Comparison of ENCODE assay signal across 9 cellular contexts in genomic region chr2:200306719-200306968, GRCh38. TPM values are rescaled to one million over a fixed set of nuclear protein-coding genes. Genes with fewer than 3 reads are reported as not detected.
DNase-seq lines count a peak whose midpoint lies in the region; ATAC-seq, FAIRE-seq and TF ChIP-seq lines count a peak whose summit lies in the region.
"Had no signal": no experiment of that assay in that cellular context is flagged by ENCODE, and none has a peak within 500 bp of the region (broad histone marks: within the 10 kb centered on the region; RNA-seq: fewer than 3 reads in every experiment).

No MANE protein-coding gene starts in this region.

- H3K36me3 Mint-ChIP-seq in stimulated activated memory B cell treated with anti-CD40 and anti-IgM and Interleukin-4, amounts not matched to agents 10 μg/mL and 1 μg/mL and 100 μg/mL, for 72 hours, result no peaks in the 10 kb centered on the region

- no peaks in the 10 kb centered on the region for H4K20me1 ChIP-seq in OCI-LY3 (ENCODE audit: insufficient read depth, low read length)

- H3K4me3 Mint-ChIP-seq in stimulated activated memory B cell treated with anti-CD40 and anti-IgM and Interleukin-4, amounts not matched to agents 10 μg/mL and 1 μg/mL and 100 μg/mL, for 72 hours, result no peak overlapping the region

- peak overlapping the region; percentile 97; the same call in 1 of the 2 replicates for H2AFZ ChIP-seq in OCI-LY3 (ENCODE audit: low read depth, low read length)

- H3K4me1 Mint-ChIP-seq in stimulated activated memory B cell treated with anti-CD40 and anti-IgM and Interleukin-4, amounts not matched to agents 10 μg/mL and 1 μg/mL and 100 μg/mL, for 72 hours, result peaks cover 10% of the 10 kb centered on the region

- peak overlapping the region; percentile 99 for H3K4me2 ChIP-seq in OCI-LY3 (ENCODE audit: low read length)

- peak overlapping the region; percentile 87 for H3K4me3 ChIP-seq in OCI-LY3 (ENCODE audit: low read length)

- no peaks in the 10 kb centered on the region for H3K79me2 ChIP-seq in OCI-LY3 (ENCODE audit: low read length)

- H3K27me3 ChIP-seq in OCI-LY3 (ENCODE audit: low read depth, low read length), result 0 out of 2 replicates have a peak, but pooled peaks cover 5% of the 10 kb centered on the region
- H3K27me3 ChIP-seq in foreskin keratinocyte, result no peaks in the 10 kb centered on the region

- FAIRE-seq in H54 (lab: Jason Lieb, UNC), result no peak

- H3K4me1 ChIP-seq in OCI-LY3 (ENCODE audit: low read length), result peaks cover 4% of the 10 kb centered on the region; the same call in 1 of the 2 replicates
- peaks cover 33% of the 10 kb centered on the region for H3K4me1 ChIP-seq in foreskin keratinocyte

- TF ChIP-seq POLR2A in H54 (IDR thresholded peaks at IDR 0.05; ENCODE audit: low read depth, low read length), result peak; percentile 63

- no peaks in the 10 kb centered on the region for H3K9me3 ChIP-seq in OCI-LY3 (ENCODE audit: insufficient read depth, low read length)

- H3K9me3 Mint-ChIP-seq in stimulated activated memory B cell treated with anti-CD40 and anti-IgM and Interleukin-4, amounts not matched to agents 10 μg/mL and 1 μg/mL and 100 μg/mL, for 72 hours, result no peaks in the 10 kb centered on the region
- H3K9me3 Mint-ChIP-seq: T-helper 1 cell treated with Interleukin-12 subunit alpha and Interleukin-12 subunit beta and Interleukin-4 antibody, amounts not matched to agents 30 μg/mL and 1 μg/mL, for 36 hours had no signal

- H3K27ac Mint-ChIP-seq in stimulated activated memory B cell treated with anti-CD40 and anti-IgM and Interleukin-4, amounts not matched to agents 10 μg/mL and 1 μg/mL and 100 μg/mL, for 72 hours, result peak overlapping the region; percentile 38

- TF ChIP-seq CTCF in OCI-LY3 (IDR thresholded peaks at IDR 0.05; ENCODE audit: low read depth, low read length), result no peak
- TF ChIP-seq CTCF in foreskin keratinocyte (conservative IDR thresholded peaks at IDR 0.05), result no peak

- peak; percentile 37 for ATAC-seq in GM18519 (IDR thresholded peaks at IDR 0.05; ENCODE audit: low FRiP score, unreplicated experiment)
- ATAC-seq in foreskin keratinocyte, result peak; percentile 30
- ATAC-seq in stimulated activated memory B cell treated with anti-CD40 and anti-IgM and Interleukin-4, amounts not matched to agents 10 μg/mL and 1 μg/mL and 100 μg/mL, for 72 hours, result peak; percentile 51

- H3K9ac ChIP-seq in OCI-LY3 (ENCODE audit: low read length), result peak overlapping the region; percentile 60

- no peaks in the 10 kb centered on the region for H3K36me3 ChIP-seq in OCI-LY3 (replicated peaks; ENCODE audit: low read depth, low read length)

- peaks cover 44% of the 10 kb centered on the region for H3K27me3 Mint-ChIP-seq in stimulated activated memory B cell treated with anti-CD40 and anti-IgM and Interleukin-4, amounts not matched to agents 10 μg/mL and 1 μg/mL and 100 μg/mL, for 72 hours

- H3K27ac ChIP-seq in OCI-LY3 (ENCODE audit: low read length) (no peak overlapping the region), foreskin keratinocyte (peak overlapping the region; percentile 3)

- DNase-seq in H54 (ENCODE audit: insufficient read length, low spot score) (no peak), foreskin keratinocyte (no peak), pons (ENCODE audit: low spot score) (no peak), AML-193 (lab: John Stamatoyannopoulos, UW) (no peak)
- DNase-seq in stimulated activated CD4-positive, alpha-beta T cell treated with anti-CD3 and anti-CD28 coated beads, Interleukin-4, amount 100 ng/mL, for 1 hour, result no peak

RNA-seq across cellular contexts. Expression of gene SPATS2L, which starts 0.2 kb away (rescaled TPM):
- 98.8 and 105 TPM in 2 replicates for total RNA-seq in foreskin keratinocyte
- 69.0 and 81.8 TPM in 2 replicates for polyA plus RNA-seq in foreskin keratinocyte
